18 cellular contexts compared by ENCODE assay signal in the genomic region with DNA sequence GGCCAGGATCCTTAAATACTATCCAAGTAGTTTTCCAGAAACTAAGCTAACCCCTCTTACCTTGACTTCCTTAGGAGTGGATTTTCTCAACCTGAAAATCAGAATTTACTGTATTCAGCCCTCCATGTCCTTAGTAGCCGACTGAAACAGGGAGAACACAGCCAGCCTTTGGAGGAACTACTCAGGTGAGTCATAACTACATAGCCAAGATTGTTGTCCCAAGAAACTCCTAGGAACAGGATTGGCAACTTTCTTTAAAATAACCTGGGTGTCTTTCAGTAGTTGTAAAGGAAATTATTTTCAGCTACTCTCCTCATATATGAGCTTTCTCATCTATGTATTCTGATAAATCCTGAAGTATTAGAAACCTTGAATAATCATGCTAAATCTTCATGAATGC. TPM values are rescaled to one million over a fixed set of nuclear protein-coding genes. Genes with fewer than 3 reads are reported as not detected.
A peak's percentile ranks its signal among the peaks of the same experiment; 100 is the strongest.
DNase-seq lines count a peak whose midpoint lies in the region; ATAC-seq and TF ChIP-seq lines count a peak whose summit lies in the region.
"Had no signal": no experiment of that assay in that cellular context is flagged by ENCODE, and none has a peak within 500 bp of the region (broad histone marks: within the 10 kb centered on the region; RNA-seq: fewer than 3 reads in every experiment).

No MANE protein-coding gene starts in this region.

- peak overlapping the region; percentile 61 for H3K4me3 Mint-ChIP-seq in type B pancreatic cell
- H3K4me3 Mint-ChIP-seq: CD8-positive, alpha-beta memory T cell had no signal

- peak overlapping the region; percentile 66 for H3K4me2 ChIP-seq in PC-9
- H3K4me2 ChIP-seq: BLaER1, KMS-11 had no signal

- no peaks in the 10 kb centered on the region for H4K20me1 ChIP-seq in PC-9 (ENCODE audit: insufficient read depth)
- H4K20me1 ChIP-seq: BLaER1 had no signal

- peak; percentile 14 to 81 for DNase-seq in PC-9
- peak; percentile 83 for DNase-seq in epithelial cell of esophagus (ENCODE audit: low read depth)
- no peak for DNase-seq in left lung
- no peak for DNase-seq in type B pancreatic cell (ENCODE audit: extremely low spot score, unreplicated experiment)
- no peak for DNase-seq in T-helper 9 cell
- no peak for DNase-seq in GM10266 (ENCODE audit: extremely low spot score)
- DNase-seq in heart right ventricle: no peak
- DNase-seq: CD8-positive, alpha-beta memory T cell; DMS 273 treated with DMSO at 0.1 percent for 48 hours; H7; NCI-H1417; NCI-H2081; NCI-H524 had no signal

- H3K36me3 ChIP-seq in PC-9 (ENCODE audit: low read depth) (peaks cover 25% of the 10 kb centered on the region; the same call in 1 of the 2 replicates), left lung (peaks cover 0 to 24% of the 10 kb centered on the region in 2 donors), heart right ventricle (peaks cover 0 to 47% (median 0%) of the 10 kb centered on the region in 9 donors)

- ATAC-seq in left lung (peak; percentile 69), heart right ventricle (no peak)
- ATAC-seq: HepG2 had no signal

- no peaks in the 10 kb centered on the region for H3K79me2 ChIP-seq in PC-9 (ENCODE audit: low read depth)

- BruUV-seq in PC-9 (replicated peaks; lab: Mats Ljungman, UMichigan): no TSS peak

- H3K27ac ChIP-seq in PC-9: peak overlapping the region; percentile 55
- H3K27ac ChIP-seq in left lung: no peak overlapping the region
- no peak overlapping the region for H3K27ac ChIP-seq in heart right ventricle
- H3K27ac ChIP-seq: BLaER1, KMS-11, SJSA1 had no signal

- 98 to 100% methylated on average over 1 of the region's 1 CpG for WGBS in heart right ventricle, 2 donors

- peaks cover 13% of the 10 kb centered on the region for H3K36me3 Mint-ChIP-seq in type B pancreatic cell

- TF ChIP-seq CTCF in PC-9 (conservative IDR thresholded peaks at IDR 0.05) (no peak), epithelial cell of esophagus (IDR thresholded peaks at IDR 0.05; ENCODE audit: insufficient read depth, low read depth, low read length, missing control alignments) (no peak), left lung (IDR thresholded peaks at IDR 0.05) (no peak), type B pancreatic cell (conservative IDR thresholded peaks at IDR 0.05) (no peak), GM10266 (IDR thresholded peaks at IDR 0.05; ENCODE audit: control insufficient read depth, insufficient read depth, low read depth, missing control alignments) (no peak), heart right ventricle (IDR thresholded peaks at IDR 0.05) (no peak)

- no peak overlapping the region for H3K4me3 ChIP-seq in PC-9
- H3K4me3 ChIP-seq in epithelial cell of esophagus (ENCODE audit: low read length): no peak overlapping the region
- no peak overlapping the region for H3K4me3 ChIP-seq in left lung
- no peak overlapping the region for H3K4me3 ChIP-seq in heart right ventricle
- H3K4me3 ChIP-seq: BLaER1, SJSA1 had no signal

- no peaks in the 10 kb centered on the region for H3K4me1 Mint-ChIP-seq in type B pancreatic cell (ENCODE audit: unreplicated experiment)
- H3K4me1 Mint-ChIP-seq: CD8-positive, alpha-beta memory T cell had no signal

- H3K27me3 ChIP-seq in PC-9 (ENCODE audit: insufficient read depth, low read depth): no peaks in the 10 kb centered on the region
- no peaks in the 10 kb centered on the region for H3K27me3 ChIP-seq in left lung
- H3K27me3 ChIP-seq in heart right ventricle: no peaks in the 10 kb centered on the region
- H3K27me3 ChIP-seq: BLaER1, SJSA1 had no signal

- POLR2A ChIA-PET in PC-9 (lab: Charles Lee; ENCODE audit: unreplicated experiment): no interaction called here

- H3K27me3 Mint-ChIP-seq in type B pancreatic cell: no peaks in the 10 kb centered on the region
- H3K27me3 Mint-ChIP-seq: CD8-positive, alpha-beta memory T cell had no signal

- H3K27ac Mint-ChIP-seq in type B pancreatic cell: peak overlapping the region; percentile 92
- H3K27ac Mint-ChIP-seq: CD8-positive, alpha-beta memory T cell had no signal

- H3K9me2 ChIP-seq in PC-9 (ENCODE audit: insufficient read depth): no peaks in the 10 kb centered on the region

- no peaks in the 10 kb centered on the region for H3K9me3 ChIP-seq in PC-9 (ENCODE audit: insufficient read depth, low read depth)
- H3K9me3 ChIP-seq in left lung: no peaks in the 10 kb centered on the region
- H3K9me3 ChIP-seq in heart right ventricle: no peaks in the 10 kb centered on the region
- H3K9me3 ChIP-seq: BLaER1, SJSA1 had no signal

- H3K9me3 Mint-ChIP-seq in type B pancreatic cell: no peaks in the 10 kb centered on the region
- H3K9me3 Mint-ChIP-seq: CD8-positive, alpha-beta memory T cell had no signal

- intact Hi-C loops in PC-9 (cut with micrococcal nuclease; ENCODE audit: unreplicated experiment) (loop anchor here (10.0 kb wide), 1 partner anchor 139 kb away; no protein-coding TSS in a partner anchor), left lung (cut with DNase I) (no loop called here), heart right ventricle (cut with DNase I) (no loop called here)

- no peak overlapping the region for H2AFZ ChIP-seq in PC-9

- H3K4me1 ChIP-seq in PC-9 (replicated peaks; ENCODE audit: insufficient read depth): peaks cover 26% of the 10 kb centered on the region
- H3K4me1 ChIP-seq in left lung: no peaks in the 10 kb centered on the region
- H3K4me1 ChIP-seq in heart right ventricle: no peaks in the 10 kb centered on the region
- H3K4me1 ChIP-seq: BLaER1, SJSA1 had no signal

- CTCF ChIA-PET in PC-9 (lab: Charles Lee): no interaction called here

- peaks cover 13% of the 10 kb centered on the region for H3F3A ChIP-seq in PC-9 (ENCODE audit: insufficient read depth, low read depth)

RNA-seq across cellular contexts. Expression of a gene that starts 22.3 kb away (rescaled TPM):
- not detected in 2 replicates for total RNA-seq in PC-9 (2021)
- total RNA-seq in left lung: not detected
- not detected in 2 replicates for total RNA-seq in type B pancreatic cell (ENCODE audit: low replicate concordance)
- total RNA-seq in heart right ventricle: not detected
- polyA plus RNA-seq in heart right ventricle: not detected
- total RNA-seq: CD8-positive, alpha-beta memory T cell; Daoy; H7; HepG2; SJSA1 had no signal
- polyA plus RNA-seq: CD8-positive, alpha-beta memory T cell; HepG2 had no signal

RNA-seq across cellular contexts. Expression of a gene that starts 29.7 kb away (rescaled TPM):
- total RNA-seq in PC-9 (2021): 73.8 and 109 TPM in 2 replicates
- total RNA-seq in left lung: 100 to 1,000 TPM; 114 to 126 TPM
- total RNA-seq in type B pancreatic cell (ENCODE audit: low replicate concordance): 132 and 147 TPM in 2 replicates
- total RNA-seq in heart right ventricle: 100 to 1,000 TPM in 2 of 10 donors, 10 to 100 TPM in 8; 80.3 to 101 (median 94.8) TPM
- 100 to 1,000 TPM in 1 of 2 donors, 10 to 100 TPM in 1; 62.0 to 151 TPM for polyA plus RNA-seq in heart right ventricle

RNA-seq across cellular contexts. Expression of a gene that starts 55.8 kb away (rescaled TPM):
- 50.2 and 52.4 TPM in 2 replicates for total RNA-seq in PC-9 (2021)
- total RNA-seq in left lung: 10 to 100 TPM; 36.8 to 40.7 TPM
- 58.6 and 73.4 TPM in 2 replicates for total RNA-seq in type B pancreatic cell (ENCODE audit: low replicate concordance)
- 10 to 100 TPM; 10.3 to 19.3 (median 12.0) TPM for total RNA-seq in heart right ventricle
- polyA plus RNA-seq in heart right ventricle: 10 to 100 TPM in 1 of 2 donors, 1 to 10 TPM in 1; 9.4 to 18.4 TPM

RNA-seq across cellular contexts. Expression of a gene that starts 59.5 kb away (rescaled TPM):
- total RNA-seq in PC-9 (2021): 35.7 and 52.2 TPM in 2 replicates
- total RNA-seq in left lung: 1 to 10 TPM; 8.6 to 9.0 TPM
- 17.7 and 38.0 TPM in 2 replicates for total RNA-seq in type B pancreatic cell (ENCODE audit: low replicate concordance)
- 1 to 10 TPM in 7 of 10 donors, under 1 TPM in 3; 0.55 to 3.2 (median 1.1) TPM for total RNA-seq in heart right ventricle
- polyA plus RNA-seq in heart right ventricle: 1 to 10 TPM in 1 of 2 donors, under 1 TPM in 1; 0.35 to 1.1 TPM

Comparison
In these comparisons a context has a peak if more than half of its experiments do, and no peak if none do; other contexts are left out.
1. DNase-seq: peak in PC-9 (2 of 2) and epithelial cell of esophagus (single experiment); none in left lung (0 of 2), type B pancreatic cell (single experiment), T-helper 9 cell (single experiment), GM10266 (single experiment) and heart right ventricle (0 of 2).